Comparison of ENCODE assay signal across 1 cellular context in the genomic region with DNA sequence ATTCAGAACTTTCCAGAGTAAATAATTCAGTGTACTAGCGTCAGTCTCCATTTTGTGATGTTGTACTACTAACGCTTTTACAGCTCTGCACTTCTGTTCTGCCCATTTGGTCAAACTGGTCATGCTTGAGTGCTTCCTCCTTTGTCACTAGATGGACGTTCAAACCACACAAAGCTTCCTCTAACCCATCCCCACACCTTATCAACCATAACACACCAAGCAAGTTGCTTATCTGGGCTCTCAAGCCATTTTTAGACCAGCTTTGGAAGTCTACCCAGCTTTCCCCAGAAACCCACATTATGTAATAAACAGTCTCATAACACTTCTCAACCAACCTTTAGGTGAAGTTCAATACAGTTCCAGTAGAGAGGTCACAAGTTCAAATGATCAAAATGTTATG.
A peak's percentile ranks its signal among the peaks of the same experiment; 100 is the strongest.
TF ChIP-seq lines count a peak whose summit lies in the region.

No MANE protein-coding gene starts in this region.

TF ChIP-seq in K562, 482 proteins besides CTCF, POLR2A, EP300 and RAD21 (continued from another document and continues in another):
- TF ChIP-seq, protein P1, sequence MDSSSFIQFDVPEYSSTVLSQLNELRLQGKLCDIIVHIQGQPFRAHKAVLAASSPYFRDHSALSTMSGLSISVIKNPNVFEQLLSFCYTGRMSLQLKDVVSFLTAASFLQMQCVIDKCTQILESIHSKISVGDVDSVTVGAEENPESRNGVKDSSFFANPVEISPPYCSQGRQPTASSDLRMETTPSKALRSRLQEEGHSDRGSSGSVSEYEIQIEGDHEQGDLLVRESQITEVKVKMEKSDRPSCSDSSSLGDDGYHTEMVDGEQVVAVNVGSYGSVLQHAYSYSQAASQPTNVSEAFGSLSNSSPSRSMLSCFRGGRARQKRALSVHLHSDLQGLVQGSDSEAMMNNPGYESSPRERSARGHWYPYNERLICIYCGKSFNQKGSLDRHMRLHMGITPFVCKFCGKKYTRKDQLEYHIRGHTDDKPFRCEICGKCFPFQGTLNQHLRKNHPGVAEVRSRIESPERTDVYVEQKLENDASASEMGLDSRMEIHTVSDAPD (CRISPR knock-in tag; IDR thresholded peaks at IDR 0.05) = no peak
- TF ChIP-seq NR2C1 (IDR thresholded peaks at IDR 0.05) (peak; percentile 77), NR2C1 (tag; IDR thresholded peaks at IDR 0.05) (peak; percentile 77), ZNF584 (CRISPR knock-in tag; IDR thresholded peaks at IDR 0.05; ENCODE audit: low read depth) (peak; percentile 53; the same call in 1 of the 2 replicates), WHSC1 (IDR thresholded peaks at IDR 0.05; ENCODE audit: low read length) (no peak), TOE1 (IDR thresholded peaks at IDR 0.05; ENCODE audit: borderline replicate concordance) (peak; percentile 11; the same call in 1 of the 2 replicates), TOE1 (CRISPR knock-in tag; IDR thresholded peaks at IDR 0.05; ENCODE audit: borderline replicate concordance, low read depth) (no peak), LEF1 (IDR thresholded peaks at IDR 0.05) (peak; percentile 97), DDX20 (tag; IDR thresholded peaks at IDR 0.05; ENCODE audit: low read depth) (no peak), RUNX1 (IDR thresholded peaks at IDR 0.05; ENCODE audit: low read depth) (no peak), PHB2 (IDR thresholded peaks at IDR 0.05; ENCODE audit: low read depth) (peak; percentile 94), ADNP (tag; IDR thresholded peaks at IDR 0.05) (peak; percentile 55; the same call in 1 of the 2 replicates), CBX1 (IDR thresholded peaks at IDR 0.05; ENCODE audit: low read depth) (no peak), ZNF717 (CRISPR knock-in tag; IDR thresholded peaks at IDR 0.05) (no peak), OTX1 (CRISPR knock-in tag; IDR thresholded peaks at IDR 0.05) (no peak), SP2 (IDR thresholded peaks at IDR 0.05; ENCODE audit: extremely low read depth, low read depth, low read length, poor library complexity, severe bottlenecking) (no peak), GTF2F1 (IDR thresholded peaks at IDR 0.05; ENCODE audit: low read depth, low read length) (no peak), ZNF253 (CRISPR knock-in tag; conservative IDR thresholded peaks at IDR 0.05) (no peak), HLTF (IDR thresholded peaks at IDR 0.05) (0 out of 2 replicates have a peak, but pooled peaks have one; percentile 60), SMAD2 (IDR thresholded peaks at IDR 0.05; ENCODE audit: low read depth, low read length) (no peak), ZBTB1 (CRISPR knock-in tag; IDR thresholded peaks at IDR 0.05; ENCODE audit: borderline replicate concordance, low read depth) (no peak), ZNF699 (CRISPR knock-in tag; IDR thresholded peaks at IDR 0.05; ENCODE audit: insufficient replicate concordance) (no peak), KAT8 (IDR thresholded peaks at IDR 0.05; ENCODE audit: low read depth) (no peak), ZBTB8A (IDR thresholded peaks at IDR 0.05; ENCODE audit: partially characterized antibody) (no peak), HDAC1 (IDR thresholded peaks at IDR 0.05) (peak in 1 of 2 experiments; percentile 85; a peak in 2 of 4 replicates), SOX6 (IDR thresholded peaks at IDR 0.05) (peak; percentile 99), ZNF165 (CRISPR knock-in tag; IDR thresholded peaks at IDR 0.05; ENCODE audit: borderline replicate concordance) (no peak), TBL1XR1 (IDR thresholded peaks at IDR 0.05; ENCODE audit: low read length in 2 of 2) (peak; percentile 83 to 97; a peak in 3 of 4 replicates), BACH1 (tag; IDR thresholded peaks at IDR 0.05) (no peak), EGR1 (conservative IDR thresholded peaks at IDR 0.05) (no peak), TCF7L2 (IDR thresholded peaks at IDR 0.05; ENCODE audit: low read depth, low read length) (no peak), MBD2 (IDR thresholded peaks at IDR 0.05; ENCODE audit: borderline replicate concordance, low read depth) (no peak)
- TF ChIP-seq, protein P2, sequence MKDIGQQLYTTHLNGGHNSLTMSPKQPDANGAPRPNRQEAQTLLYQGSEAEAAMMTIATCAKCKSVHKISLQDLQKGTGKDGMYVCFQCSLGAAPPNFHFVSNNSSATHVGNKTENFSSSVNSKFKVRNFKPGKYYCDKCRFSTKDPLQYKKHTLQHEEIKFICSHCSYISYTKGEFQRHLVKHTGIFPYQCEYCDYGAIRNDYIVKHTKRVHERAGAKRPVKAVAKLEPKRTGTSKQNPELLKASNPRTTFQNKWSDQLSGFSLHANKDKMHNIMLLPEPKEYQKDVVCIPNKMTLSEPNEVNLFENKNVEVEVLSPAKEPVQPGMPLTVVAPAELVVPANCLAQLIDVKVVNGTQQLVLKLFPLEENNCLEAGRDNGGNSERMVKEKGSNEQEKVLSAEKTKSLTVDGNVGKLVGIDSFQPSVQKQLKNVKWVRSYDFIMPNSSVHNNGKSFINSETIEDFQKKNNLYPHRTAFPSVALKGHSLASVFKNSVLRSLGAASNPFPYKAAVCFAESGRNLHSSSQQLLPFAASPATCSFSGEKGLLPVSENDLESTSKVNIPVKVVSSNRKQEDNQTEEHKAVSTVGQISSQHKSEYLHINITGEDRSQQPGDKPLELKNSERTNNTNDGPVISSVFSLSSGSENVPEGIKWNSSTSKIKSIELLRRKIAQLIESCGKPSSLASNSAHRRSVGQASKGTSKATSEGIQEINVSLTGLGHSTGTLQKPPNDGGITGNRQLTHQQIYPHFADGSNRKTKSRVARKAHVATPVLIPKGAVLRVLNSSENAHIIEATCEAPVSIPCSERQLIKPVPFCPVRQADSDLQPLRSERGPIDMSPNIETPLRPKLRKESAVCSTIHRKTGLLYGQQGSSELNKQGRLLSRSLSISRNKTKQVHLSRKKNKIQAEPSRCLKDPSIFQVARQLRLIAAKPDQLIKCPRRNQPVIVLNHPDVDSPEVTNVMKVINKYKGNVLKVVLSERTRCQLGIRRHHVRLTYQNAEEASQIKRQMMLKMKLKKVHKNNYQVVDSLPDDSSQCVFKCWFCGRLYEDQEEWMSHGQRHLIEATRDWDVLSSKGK (CRISPR knock-in tag; IDR thresholded peaks at IDR 0.05) = no peak
- TF ChIP-seq, protein P3, sequence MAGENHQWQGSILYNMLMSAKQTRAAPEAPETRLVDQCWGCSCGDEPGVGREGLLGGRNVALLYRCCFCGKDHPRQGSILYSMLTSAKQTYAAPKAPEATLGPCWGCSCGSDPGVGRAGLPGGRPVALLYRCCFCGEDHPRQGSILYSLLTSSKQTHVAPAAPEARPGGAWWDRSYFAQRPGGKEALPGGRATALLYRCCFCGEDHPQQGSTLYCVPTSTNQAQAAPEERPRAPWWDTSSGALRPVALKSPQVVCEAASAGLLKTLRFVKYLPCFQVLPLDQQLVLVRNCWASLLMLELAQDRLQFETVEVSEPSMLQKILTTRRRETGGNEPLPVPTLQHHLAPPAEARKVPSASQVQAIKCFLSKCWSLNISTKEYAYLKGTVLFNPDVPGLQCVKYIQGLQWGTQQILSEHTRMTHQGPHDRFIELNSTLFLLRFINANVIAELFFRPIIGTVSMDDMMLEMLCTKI (IDR thresholded peaks at IDR 0.05; ENCODE audit: partially characterized antibody) = no peak
- TF ChIP-seq, protein P4, sequence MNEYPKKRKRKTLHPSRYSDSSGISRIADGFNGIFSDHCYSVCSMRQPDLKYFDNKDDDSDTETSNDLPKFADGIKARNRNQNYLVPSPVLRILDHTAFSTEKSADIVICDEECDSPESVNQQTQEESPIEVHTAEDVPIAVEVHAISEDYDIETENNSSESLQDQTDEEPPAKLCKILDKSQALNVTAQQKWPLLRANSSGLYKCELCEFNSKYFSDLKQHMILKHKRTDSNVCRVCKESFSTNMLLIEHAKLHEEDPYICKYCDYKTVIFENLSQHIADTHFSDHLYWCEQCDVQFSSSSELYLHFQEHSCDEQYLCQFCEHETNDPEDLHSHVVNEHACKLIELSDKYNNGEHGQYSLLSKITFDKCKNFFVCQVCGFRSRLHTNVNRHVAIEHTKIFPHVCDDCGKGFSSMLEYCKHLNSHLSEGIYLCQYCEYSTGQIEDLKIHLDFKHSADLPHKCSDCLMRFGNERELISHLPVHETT (CRISPR knock-in tag; conservative IDR thresholded peaks at IDR 0.05 in 1 of 2, IDR thresholded peaks at IDR 0.05 in 1 of 2) = peak in 1 of 2 experiments; percentile 32; a peak in 1 of 4 replicates
- TF ChIP-seq, protein P5, sequence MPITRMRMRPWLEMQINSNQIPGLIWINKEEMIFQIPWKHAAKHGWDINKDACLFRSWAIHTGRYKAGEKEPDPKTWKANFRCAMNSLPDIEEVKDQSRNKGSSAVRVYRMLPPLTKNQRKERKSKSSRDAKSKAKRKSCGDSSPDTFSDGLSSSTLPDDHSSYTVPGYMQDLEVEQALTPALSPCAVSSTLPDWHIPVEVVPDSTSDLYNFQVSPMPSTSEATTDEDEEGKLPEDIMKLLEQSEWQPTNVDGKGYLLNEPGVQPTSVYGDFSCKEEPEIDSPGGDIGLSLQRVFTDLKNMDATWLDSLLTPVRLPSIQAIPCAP (CRISPR knock-in tag; IDR thresholded peaks at IDR 0.05; ENCODE audit: borderline replicate concordance) = no peak
- TF ChIP-seq, protein P6, sequence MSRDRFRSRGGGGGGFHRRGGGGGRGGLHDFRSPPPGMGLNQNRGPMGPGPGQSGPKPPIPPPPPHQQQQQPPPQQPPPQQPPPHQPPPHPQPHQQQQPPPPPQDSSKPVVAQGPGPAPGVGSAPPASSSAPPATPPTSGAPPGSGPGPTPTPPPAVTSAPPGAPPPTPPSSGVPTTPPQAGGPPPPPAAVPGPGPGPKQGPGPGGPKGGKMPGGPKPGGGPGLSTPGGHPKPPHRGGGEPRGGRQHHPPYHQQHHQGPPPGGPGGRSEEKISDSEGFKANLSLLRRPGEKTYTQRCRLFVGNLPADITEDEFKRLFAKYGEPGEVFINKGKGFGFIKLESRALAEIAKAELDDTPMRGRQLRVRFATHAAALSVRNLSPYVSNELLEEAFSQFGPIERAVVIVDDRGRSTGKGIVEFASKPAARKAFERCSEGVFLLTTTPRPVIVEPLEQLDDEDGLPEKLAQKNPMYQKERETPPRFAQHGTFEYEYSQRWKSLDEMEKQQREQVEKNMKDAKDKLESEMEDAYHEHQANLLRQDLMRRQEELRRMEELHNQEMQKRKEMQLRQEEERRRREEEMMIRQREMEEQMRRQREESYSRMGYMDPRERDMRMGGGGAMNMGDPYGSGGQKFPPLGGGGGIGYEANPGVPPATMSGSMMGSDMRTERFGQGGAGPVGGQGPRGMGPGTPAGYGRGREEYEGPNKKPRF (IDR thresholded peaks at IDR 0.05; ENCODE audit: low read depth, low read length) = no peak
- TF ChIP-seq, protein P7, sequence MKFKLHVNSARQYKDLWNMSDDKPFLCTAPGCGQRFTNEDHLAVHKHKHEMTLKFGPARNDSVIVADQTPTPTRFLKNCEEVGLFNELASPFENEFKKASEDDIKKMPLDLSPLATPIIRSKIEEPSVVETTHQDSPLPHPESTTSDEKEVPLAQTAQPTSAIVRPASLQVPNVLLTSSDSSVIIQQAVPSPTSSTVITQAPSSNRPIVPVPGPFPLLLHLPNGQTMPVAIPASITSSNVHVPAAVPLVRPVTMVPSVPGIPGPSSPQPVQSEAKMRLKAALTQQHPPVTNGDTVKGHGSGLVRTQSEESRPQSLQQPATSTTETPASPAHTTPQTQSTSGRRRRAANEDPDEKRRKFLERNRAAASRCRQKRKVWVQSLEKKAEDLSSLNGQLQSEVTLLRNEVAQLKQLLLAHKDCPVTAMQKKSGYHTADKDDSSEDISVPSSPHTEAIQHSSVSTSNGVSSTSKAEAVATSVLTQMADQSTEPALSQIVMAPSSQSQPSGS (CRISPR knock-in tag; IDR thresholded peaks at IDR 0.05) = no peak
- TF ChIP-seq, protein P8, sequence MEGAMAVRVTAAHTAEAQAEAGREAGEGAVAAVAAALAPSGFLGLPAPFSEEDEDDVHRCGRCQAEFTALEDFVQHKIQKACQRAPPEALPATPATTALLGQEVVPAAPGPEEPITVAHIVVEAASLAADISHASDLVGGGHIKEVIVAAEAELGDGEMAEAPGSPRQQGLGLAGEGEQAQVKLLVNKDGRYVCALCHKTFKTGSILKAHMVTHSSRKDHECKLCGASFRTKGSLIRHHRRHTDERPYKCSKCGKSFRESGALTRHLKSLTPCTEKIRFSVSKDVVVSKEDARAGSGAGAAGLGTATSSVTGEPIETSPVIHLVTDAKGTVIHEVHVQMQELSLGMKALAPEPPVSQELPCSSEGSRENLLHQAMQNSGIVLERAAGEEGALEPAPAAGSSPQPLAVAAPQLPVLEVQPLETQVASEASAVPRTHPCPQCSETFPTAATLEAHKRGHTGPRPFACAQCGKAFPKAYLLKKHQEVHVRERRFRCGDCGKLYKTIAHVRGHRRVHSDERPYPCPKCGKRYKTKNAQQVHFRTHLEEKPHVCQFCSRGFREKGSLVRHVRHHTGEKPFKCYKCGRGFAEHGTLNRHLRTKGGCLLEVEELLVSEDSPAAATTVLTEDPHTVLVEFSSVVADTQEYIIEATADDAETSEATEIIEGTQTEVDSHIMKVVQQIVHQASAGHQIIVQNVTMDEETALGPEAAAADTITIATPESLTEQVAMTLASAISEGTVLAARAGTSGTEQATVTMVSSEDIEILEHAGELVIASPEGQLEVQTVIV (CRISPR knock-in tag; IDR thresholded peaks at IDR 0.05; ENCODE audit: borderline replicate concordance) = no peak
- TF ChIP-seq, protein P9, sequence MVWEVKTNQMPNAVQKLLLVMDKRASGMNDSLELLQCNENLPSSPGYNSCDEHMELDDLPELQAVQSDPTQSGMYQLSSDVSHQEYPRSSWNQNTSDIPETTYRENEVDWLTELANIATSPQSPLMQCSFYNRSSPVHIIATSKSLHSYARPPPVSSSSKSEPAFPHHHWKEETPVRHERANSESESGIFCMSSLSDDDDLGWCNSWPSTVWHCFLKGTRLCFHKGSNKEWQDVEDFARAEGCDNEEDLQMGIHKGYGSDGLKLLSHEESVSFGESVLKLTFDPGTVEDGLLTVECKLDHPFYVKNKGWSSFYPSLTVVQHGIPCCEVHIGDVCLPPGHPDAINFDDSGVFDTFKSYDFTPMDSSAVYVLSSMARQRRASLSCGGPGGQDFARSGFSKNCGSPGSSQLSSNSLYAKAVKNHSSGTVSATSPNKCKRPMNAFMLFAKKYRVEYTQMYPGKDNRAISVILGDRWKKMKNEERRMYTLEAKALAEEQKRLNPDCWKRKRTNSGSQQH (CRISPR knock-in tag; IDR thresholded peaks at IDR 0.05) = no peak
- TF ChIP-seq, protein P10, sequence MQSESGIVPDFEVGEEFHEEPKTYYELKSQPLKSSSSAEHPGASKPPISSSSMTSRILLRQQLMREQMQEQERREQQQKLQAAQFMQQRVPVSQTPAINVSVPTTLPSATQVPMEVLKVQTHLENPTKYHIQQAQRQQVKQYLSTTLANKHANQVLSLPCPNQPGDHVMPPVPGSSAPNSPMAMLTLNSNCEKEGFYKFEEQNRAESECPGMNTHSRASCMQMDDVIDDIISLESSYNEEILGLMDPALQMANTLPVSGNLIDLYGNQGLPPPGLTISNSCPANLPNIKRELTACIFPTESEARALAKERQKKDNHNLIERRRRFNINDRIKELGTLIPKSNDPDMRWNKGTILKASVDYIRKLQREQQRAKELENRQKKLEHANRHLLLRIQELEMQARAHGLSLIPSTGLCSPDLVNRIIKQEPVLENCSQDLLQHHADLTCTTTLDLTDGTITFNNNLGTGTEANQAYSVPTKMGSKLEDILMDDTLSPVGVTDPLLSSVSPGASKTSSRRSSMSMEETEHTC (IDR thresholded peaks at IDR 0.05) = no peak
- TF ChIP-seq, protein P11, sequence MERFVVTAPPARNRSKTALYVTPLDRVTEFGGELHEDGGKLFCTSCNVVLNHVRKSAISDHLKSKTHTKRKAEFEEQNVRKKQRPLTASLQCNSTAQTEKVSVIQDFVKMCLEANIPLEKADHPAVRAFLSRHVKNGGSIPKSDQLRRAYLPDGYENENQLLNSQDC (CRISPR knock-in tag; IDR thresholded peaks at IDR 0.05) = no peak
- TF ChIP-seq, protein P12, sequence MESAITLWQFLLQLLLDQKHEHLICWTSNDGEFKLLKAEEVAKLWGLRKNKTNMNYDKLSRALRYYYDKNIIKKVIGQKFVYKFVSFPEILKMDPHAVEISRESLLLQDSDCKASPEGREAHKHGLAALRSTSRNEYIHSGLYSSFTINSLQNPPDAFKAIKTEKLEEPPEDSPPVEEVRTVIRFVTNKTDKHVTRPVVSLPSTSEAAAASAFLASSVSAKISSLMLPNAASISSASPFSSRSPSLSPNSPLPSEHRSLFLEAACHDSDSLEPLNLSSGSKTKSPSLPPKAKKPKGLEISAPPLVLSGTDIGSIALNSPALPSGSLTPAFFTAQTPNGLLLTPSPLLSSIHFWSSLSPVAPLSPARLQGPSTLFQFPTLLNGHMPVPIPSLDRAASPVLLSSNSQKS (CRISPR knock-in tag; IDR thresholded peaks at IDR 0.05) = no peak
